Comparison of ENCODE assay signal across 2 cellular contexts in the genomic region with DNA sequence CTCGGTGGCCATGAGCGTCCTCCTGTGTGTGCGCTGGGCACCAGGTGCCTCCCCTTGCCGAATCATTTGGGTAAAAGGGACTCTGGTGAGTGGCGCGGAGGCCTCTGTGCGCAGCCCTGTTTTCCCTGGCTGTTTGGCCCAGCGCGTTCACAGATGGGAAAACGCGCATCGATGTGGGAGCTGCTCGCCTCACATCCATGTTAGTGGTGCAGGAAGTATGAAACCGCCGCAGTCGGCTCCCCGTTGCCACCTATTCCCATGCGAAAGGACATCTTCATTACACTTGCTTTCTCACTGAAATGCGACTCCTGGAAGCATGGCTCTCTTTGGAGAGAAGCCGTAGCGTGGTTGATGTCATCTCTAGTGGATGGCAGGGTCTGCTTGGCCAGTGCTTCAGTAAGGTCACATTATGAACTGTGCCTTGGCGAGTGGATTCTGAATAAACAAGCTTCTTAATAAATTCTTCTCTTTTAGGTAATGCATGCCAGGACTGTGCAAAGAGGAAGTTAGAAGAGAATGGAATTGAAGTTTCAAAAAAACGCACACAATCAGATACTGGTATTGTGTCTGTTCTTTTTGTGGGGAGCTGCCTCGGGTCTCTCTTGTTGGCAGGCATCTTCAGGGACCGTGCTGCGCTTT.
TF ChIP-seq lines count a peak whose summit lies in the region.

No MANE protein-coding gene starts in this region.

TF ChIP-seq in HepG2, 621 proteins besides CTCF, POLR2A, EP300 and RAD21:
- TF ChIP-seq, protein P1, sequence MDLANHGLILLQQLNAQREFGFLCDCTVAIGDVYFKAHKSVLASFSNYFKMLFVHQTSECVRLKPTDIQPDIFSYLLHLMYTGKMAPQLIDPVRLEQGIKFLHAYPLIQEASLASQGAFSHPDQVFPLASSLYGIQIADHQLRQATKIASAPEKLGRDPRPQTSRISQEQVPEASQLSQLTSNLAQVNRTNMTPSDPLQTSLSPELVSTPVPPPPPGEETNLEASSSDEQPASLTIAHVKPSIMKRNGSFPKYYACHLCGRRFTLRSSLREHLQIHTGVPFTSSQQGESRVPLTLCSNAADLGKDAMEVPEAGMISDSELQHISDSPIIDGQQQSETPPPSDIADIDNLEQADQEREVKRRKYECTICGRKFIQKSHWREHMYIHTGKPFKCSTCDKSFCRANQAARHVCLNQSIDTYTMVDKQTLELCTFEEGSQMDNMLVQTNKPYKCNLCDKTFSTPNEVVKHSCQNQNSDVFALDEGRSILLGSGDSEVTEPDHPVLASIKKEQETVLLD (CRISPR knock-in tag; IDR thresholded peaks at IDR 0.05; ENCODE audit: low read depth), result no peak
- TF ChIP-seq NCOA2 (CRISPR knock-in tag; IDR thresholded peaks at IDR 0.05), result no peak

TF ChIP-seq in endothelial cell of umbilical vein, 7 proteins besides CTCF, POLR2A, EP300 and RAD21:
- no peak for TF ChIP-seq POLR2AphosphoS5 (IDR thresholded peaks at IDR 0.05; ENCODE audit: insufficient read depth, low read depth, low read length)
